ENCODE assay signal across 13 cellular contexts in the genomic region with DNA sequence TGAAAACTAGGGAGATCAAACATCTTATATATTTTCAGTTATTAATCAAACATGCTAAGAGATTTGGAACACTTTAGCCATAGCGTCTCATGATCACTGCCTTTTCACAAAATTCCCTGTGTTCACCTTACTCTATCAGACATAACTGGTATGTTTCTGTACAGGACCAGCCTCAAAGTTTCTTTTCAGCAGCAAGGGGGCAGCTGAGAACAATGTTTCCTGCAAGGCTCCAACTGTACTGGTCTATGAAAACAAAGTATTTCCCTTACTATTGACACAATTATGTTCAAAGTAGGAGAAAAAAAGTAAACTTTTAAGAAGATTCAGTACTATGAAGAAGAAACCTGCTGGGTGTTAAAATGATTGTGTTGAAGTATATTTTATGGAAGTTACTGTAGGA.
A peak's percentile ranks its signal among the peaks of the same experiment; 100 is the strongest.
DNase-seq lines count a peak whose midpoint lies in the region; ATAC-seq, FAIRE-seq and TF ChIP-seq lines count a peak whose summit lies in the region.
"Had no signal": no experiment of that assay in that cellular context is flagged by ENCODE, and none has a peak within 500 bp of the region (broad histone marks: within the 10 kb centered on the region; RNA-seq: fewer than 3 reads in every experiment).

No MANE protein-coding gene starts in this region.

- H3K4me1 Mint-ChIP-seq in naive thymus-derived CD4-positive, alpha-beta T cell: no peaks in the 10 kb centered on the region

- peaks cover 6 to 43% (median 33%) of the 10 kb centered on the region in 5 donors for H3K36me3 Mint-ChIP-seq in naive thymus-derived CD4-positive, alpha-beta T cell

- CTCF ChIA-PET in endothelial cell of umbilical vein (lab: Charles Lee): interaction anchor here (0.6 to 3.4 kb wide), 30 partner anchors 8 to 178 kb away, joined by 3 to 82 read pairs (median 4); a partner anchor contains a TSS
- CTCF ChIA-PET in naive thymus-derived CD4-positive, alpha-beta T cell (lab: Charles Lee): interaction anchor here (0.7 to 7.0 kb wide), 8 partner anchors 14 to 172 kb away, joined by 3 to 65 read pairs (median 4); a partner anchor contains a TSS

- TF ChIP-seq CTCF in DND-41 (IDR thresholded peaks at IDR 0.05; ENCODE audit: borderline replicate concordance, extremely low read depth, low read length, poor library complexity, severe bottlenecking): peak; percentile 11
- peak; percentile 25; the same call in 1 of the 2 replicates for TF ChIP-seq CTCF in OCI-LY1 (IDR thresholded peaks at IDR 0.05; ENCODE audit: low read length)
- peak; percentile 7 to 27 for TF ChIP-seq CTCF in endothelial cell of umbilical vein (IDR thresholded peaks at IDR 0.05; ENCODE audit: extremely low read depth in 1 of 2, insufficient read depth in 1 of 2, low read depth in 1 of 2, low read length in 2 of 2)

- H3K36me3 ChIP-seq in DND-41 (ENCODE audit: insufficient read depth, low read length) (peaks cover 47% of the 10 kb centered on the region), OCI-LY1 (ENCODE audit: insufficient read depth, low read length) (peaks cover 6% of the 10 kb centered on the region), endothelial cell of umbilical vein (ENCODE audit: control insufficient read depth in 2 of 2, extremely low read depth in 1 of 2, insufficient read depth in 2 of 2, low read length in 2 of 2) (peaks cover 0 to 3% of the 10 kb centered on the region in 2 experiments)
- peaks cover 0 to 12% (median 3%) of the 10 kb centered on the region in 3 experiments for H3K36me3 ChIP-seq in naive thymus-derived CD4-positive, alpha-beta T cell (ENCODE audit: control insufficient read depth in 2 of 3, insufficient read depth in 3 of 3, low read length in 3 of 3)

- peak overlapping the region in 2 of 9 donors; percentile 5 to 12 for H3K27ac Mint-ChIP-seq in naive thymus-derived CD4-positive, alpha-beta T cell
- H3K27ac Mint-ChIP-seq: activated T-helper 1 cell treated with anti-CD3 and anti-CD28 coated beads, Interleukin-12 subunit alpha, Interleukin-12 subunit beta, Interleukin-2, Interleukin-4 antibody, amounts not matched to agents 30 ng/mL and 10 ng/mL and 1 ng/mL, durations not matched to agents 14 hours and 24 hours and 36 hours had no signal

- peak; percentile 70 for FAIRE-seq in endothelial cell of umbilical vein (lab: Jason Lieb, UNC)

- no peak overlapping the region for H2AFZ ChIP-seq in DND-41 (ENCODE audit: low read depth, low read length)
- no peak overlapping the region for H2AFZ ChIP-seq in OCI-LY1 (ENCODE audit: low read length)
- no peak overlapping the region for H2AFZ ChIP-seq in endothelial cell of umbilical vein (ENCODE audit: low read depth, low read length)

- POLR2A ChIA-PET in endothelial cell of umbilical vein (lab: Charles Lee): no interaction called here
- POLR2A ChIA-PET in naive thymus-derived CD4-positive, alpha-beta T cell (lab: Charles Lee): no interaction called here

- no peaks in the 10 kb centered on the region for H3F3A ChIP-seq in OCI-LY1 (ENCODE audit: insufficient read depth, low read length)

- no peaks in the 10 kb centered on the region for H3K27me3 Mint-ChIP-seq in naive thymus-derived CD4-positive, alpha-beta T cell

- no peaks in the 10 kb centered on the region for H3K9me1 ChIP-seq in endothelial cell of umbilical vein (replicated peaks; ENCODE audit: control insufficient read depth, extremely low read depth, insufficient read depth, low read length)

- H4K20me1 ChIP-seq in DND-41 (ENCODE audit: insufficient read depth, low read length) (no peaks in the 10 kb centered on the region), OCI-LY1 (ENCODE audit: insufficient read depth, low read length) (no peaks in the 10 kb centered on the region), endothelial cell of umbilical vein (replicated peaks; ENCODE audit: control insufficient read depth, extremely low read depth, insufficient read depth, low read length) (no peaks in the 10 kb centered on the region)

- H3K4me1 ChIP-seq in DND-41 (ENCODE audit: insufficient read depth, low read length): no peaks in the 10 kb centered on the region
- no peaks in the 10 kb centered on the region for H3K4me1 ChIP-seq in OCI-LY1 (ENCODE audit: insufficient read depth, low read length, severe bottlenecking)
- H3K4me1 ChIP-seq in endothelial cell of umbilical vein (ENCODE audit: control insufficient read depth, extremely low read depth, insufficient read depth, low read length): peaks cover 6% of the 10 kb centered on the region
- no peaks in the 10 kb centered on the region for H3K4me1 ChIP-seq in naive thymus-derived CD4-positive, alpha-beta T cell (ENCODE audit: control insufficient read depth in 2 of 2, insufficient read depth in 2 of 2, low read length in 2 of 2)

- H3K9me3 ChIP-seq in DND-41 (ENCODE audit: insufficient read depth, low read length, severe bottlenecking) (no peaks in the 10 kb centered on the region), OCI-LY1 (ENCODE audit: low read length) (no peaks in the 10 kb centered on the region), endothelial cell of umbilical vein (replicated peaks; ENCODE audit: control insufficient read depth, insufficient read depth, low read length) (no peaks in the 10 kb centered on the region)
- no peaks in the 10 kb centered on the region for H3K9me3 ChIP-seq in naive thymus-derived CD4-positive, alpha-beta T cell (ENCODE audit: control insufficient read depth in 2 of 3, low read length in 3 of 3)
- H3K9me3 ChIP-seq: SJSA1, stomach had no signal

- H3K4me2 ChIP-seq in DND-41 (ENCODE audit: insufficient read depth, low read length) (no peak overlapping the region), OCI-LY1 (ENCODE audit: low read length) (no peak overlapping the region), endothelial cell of umbilical vein (ENCODE audit: insufficient read depth, low read length) (no peak overlapping the region)

- no peak for TF ChIP-seq POLR2A in endothelial cell of umbilical vein (IDR thresholded peaks at IDR 0.05; ENCODE audit: low read depth, low read length)

- H3K27ac ChIP-seq in DND-41 (ENCODE audit: low read length): no peak overlapping the region
- no peak overlapping the region for H3K27ac ChIP-seq in OCI-LY1 (ENCODE audit: low read depth, low read length, poor library complexity, severe bottlenecking)
- no peak overlapping the region for H3K27ac ChIP-seq in endothelial cell of umbilical vein (ENCODE audit: insufficient read depth, low read depth, low read length)
- no peak overlapping the region for H3K27ac ChIP-seq in naive thymus-derived CD4-positive, alpha-beta T cell (ENCODE audit: low read depth, low read length)
- H3K27ac ChIP-seq: SJSA1, stomach had no signal

- no peak overlapping the region for H3K4me3 ChIP-seq in DND-41 (ENCODE audit: low read depth in 1 of 2, low read length in 2 of 2)
- H3K4me3 ChIP-seq in OCI-LY1 (ENCODE audit: low read depth, low read length, poor library complexity, severe bottlenecking): no peak overlapping the region
- H3K4me3 ChIP-seq in endothelial cell of umbilical vein (replicated peaks in 1 of 3; ENCODE audit: insufficient read depth in 1 of 3, low read depth in 1 of 3, low read length in 3 of 3): no peak overlapping the region
- no peak overlapping the region for H3K4me3 ChIP-seq in naive thymus-derived CD4-positive, alpha-beta T cell (ENCODE audit: low read length)
- H3K4me3 ChIP-seq: SJSA1, stomach had no signal

- H3K4me3 Mint-ChIP-seq in naive thymus-derived CD4-positive, alpha-beta T cell: no peak overlapping the region
- H3K4me3 Mint-ChIP-seq: activated T-helper 1 cell treated with anti-CD3 and anti-CD28 coated beads, Interleukin-12 subunit alpha, Interleukin-12 subunit beta, Interleukin-2, Interleukin-4 antibody, amounts not matched to agents 30 ng/mL and 10 ng/mL and 1 ng/mL, durations not matched to agents 14 hours and 24 hours and 36 hours had no signal

- no peak for ATAC-seq in DND-41 (ENCODE audit: insufficient read depth, low read depth)
- ATAC-seq in naive thymus-derived CD4-positive, alpha-beta T cell: peak; percentile 37
- no peak for ATAC-seq in HG02798 (IDR thresholded peaks at IDR 0.05; ENCODE audit: poor library complexity, unreplicated experiment)

- BruUV-seq in endothelial cell of umbilical vein (replicated peaks; lab: Mats Ljungman, UMichigan): no TSS peak

- intact Hi-C loops in endothelial cell of umbilical vein (cut with micrococcal nuclease): loop anchor here (1.0 kb wide), 1 partner anchor 173 kb away; no protein-coding TSS in a partner anchor
- intact Hi-C loops in naive thymus-derived CD4-positive, alpha-beta T cell (cut with micrococcal nuclease): loop anchor here (1.0 to 10.0 kb wide), 4 partner anchors 70 to 173 kb away; no protein-coding TSS in a partner anchor

- DNase-seq in DND-41 (no peak), endothelial cell of umbilical vein (ENCODE audit: low read depth, low spot score) (peak; percentile 69), occipital lobe (lab: John Stamatoyannopoulos, UW) (no peak), NCI-H510A treated with DMSO at 0.1 percent for 48 hours (lab: John Stamatoyannopoulos, UW) (no peak), SIG-M5 treated with dmso at 0.1 percent for 504 hours (lab: John Stamatoyannopoulos, UW; ENCODE audit: unreplicated experiment) (no peak)
- DNase-seq in naive thymus-derived CD4-positive, alpha-beta T cell: peak in 7 of 9 donors; percentile 2 to 46 (median 28)
- DNase-seq: GOT3, KBM-7, stomach had no signal

- H3K27me3 ChIP-seq in DND-41 (ENCODE audit: insufficient read depth, low read length, poor library complexity): no peaks in the 10 kb centered on the region
- H3K27me3 ChIP-seq in OCI-LY1 (ENCODE audit: insufficient read depth, low read length): no peaks in the 10 kb centered on the region
- no peaks in the 10 kb centered on the region for H3K27me3 ChIP-seq in endothelial cell of umbilical vein (ENCODE audit: control insufficient read depth in 2 of 2, insufficient read depth in 2 of 2, low read length in 2 of 2)
- H3K27me3 ChIP-seq in naive thymus-derived CD4-positive, alpha-beta T cell (ENCODE audit: control insufficient read depth in 2 of 2, insufficient read depth in 2 of 2, low read length in 2 of 2): no peaks in the 10 kb centered on the region
- H3K27me3 ChIP-seq: SJSA1, stomach had no signal

- no peaks in the 10 kb centered on the region for H3K9me2 ChIP-seq in OCI-LY1 (ENCODE audit: low read depth, low read length)

- dilution Hi-C loops in endothelial cell of umbilical vein (cut with MboI; ENCODE audit: extremely low pct_ligation_motif_present, low sequenced_read_pairs): no loop called here

- no peaks in the 10 kb centered on the region for H3K79me2 ChIP-seq in DND-41 (ENCODE audit: insufficient read depth, low read length)
- no peaks in the 10 kb centered on the region for H3K79me2 ChIP-seq in OCI-LY1 (ENCODE audit: insufficient read depth, low read length)
- H3K79me2 ChIP-seq in endothelial cell of umbilical vein (ENCODE audit: control insufficient read depth, insufficient read depth, low read length): no peaks in the 10 kb centered on the region

- H3K9ac ChIP-seq in DND-41 (ENCODE audit: low read depth, low read length) (no peak overlapping the region), OCI-LY1 (ENCODE audit: low read length) (no peak overlapping the region), endothelial cell of umbilical vein (replicated peaks; ENCODE audit: extremely low read depth, insufficient read depth, low read length) (no peak overlapping the region)

- H3K9me3 Mint-ChIP-seq in naive thymus-derived CD4-positive, alpha-beta T cell: no peaks in the 10 kb centered on the region
- H3K9me3 Mint-ChIP-seq: activated T-helper 1 cell treated with anti-CD3 and anti-CD28 coated beads, Interleukin-12 subunit alpha, Interleukin-12 subunit beta, Interleukin-2, Interleukin-4 antibody, amounts not matched to agents 30 ng/mL and 10 ng/mL and 1 ng/mL, durations not matched to agents 14 hours and 24 hours and 36 hours had no signal

Comparison
In these comparisons a context has a peak if more than half of its experiments do, and no peak if none do; other contexts are left out.
1. DNase-seq: peak in endothelial cell of umbilical vein (single experiment) and naive thymus-derived CD4-positive, alpha-beta T cell (7 of 9); none in DND-41 (single experiment), occipital lobe (single experiment), NCI-H510A treated with DMSO at 0.1 percent for 48 hours (single experiment) and SIG-M5 treated with dmso at 0.1 percent for 504 hours (single experiment).
2. Peak in every context shown above with its lines, with median percentiles within 50 percentile points of each other: CTCF ChIP-seq.